In genomic region chr5:112443932-112444331, GRCh38 we compare ENCODE assay signal across 1 cellular context. TPM values are rescaled to one million over a fixed set of nuclear protein-coding genes. Genes with fewer than 3 reads are reported as not detected.
"Had no signal": no experiment of that assay in that cellular context is flagged by ENCODE, and none has a peak within 500 bp of the region (broad histone marks: within the 10 kb centered on the region; RNA-seq: fewer than 3 reads in every experiment).

No MANE protein-coding gene starts in this region.

RNA-seq across cellular contexts. Expression of gene EPB41L4A, which starts 24.9 kb away (rescaled TPM):
- total RNA-seq: PC-3 had no signal
